15 cellular contexts compared by ENCODE assay signal in the genomic region with DNA sequence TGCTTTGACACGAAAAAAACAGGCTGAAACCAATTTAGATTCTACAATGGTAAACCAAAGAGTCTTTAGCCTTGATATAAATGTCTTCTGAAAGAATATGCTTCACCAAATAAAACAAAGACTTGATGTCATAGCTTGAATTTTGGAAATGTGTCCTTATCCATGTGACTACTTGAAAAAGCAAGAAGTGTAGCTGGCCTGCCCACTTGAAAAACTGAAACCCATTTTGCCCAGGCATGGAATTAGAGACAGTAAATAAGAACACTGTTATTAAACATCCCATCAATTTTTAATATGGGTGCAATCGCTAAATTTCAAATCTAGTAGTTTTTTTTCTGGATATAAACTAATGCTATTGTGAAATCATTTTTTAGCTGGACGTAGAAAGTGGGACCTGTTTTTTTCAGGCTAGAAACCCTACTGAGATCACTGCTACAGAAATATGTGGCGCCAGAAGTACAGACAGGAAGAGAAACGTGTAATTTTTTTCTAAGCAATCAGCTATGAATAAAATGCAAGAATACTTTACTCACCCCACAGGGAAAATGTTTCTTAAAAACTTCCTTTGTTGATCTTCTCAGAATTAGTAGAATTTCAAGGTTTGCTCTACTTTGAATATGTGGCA. TPM values are rescaled to one million over a fixed set of nuclear protein-coding genes. Genes with fewer than 3 reads are reported as not detected.
DNase-seq lines count a peak whose midpoint lies in the region; ATAC-seq, FAIRE-seq and TF ChIP-seq lines count a peak whose summit lies in the region.
"Had no signal": no experiment of that assay in that cellular context is flagged by ENCODE, and none has a peak within 500 bp of the region (broad histone marks: within the 10 kb centered on the region; RNA-seq: fewer than 3 reads in every experiment).

No MANE protein-coding gene starts in this region.

- TF ChIP-seq POLR2A in K562 (conservative IDR thresholded peaks at IDR 0.05): no peak

- H3K27ac ChIP-seq in CD4-positive, alpha-beta memory T cell (ENCODE audit: low read depth, low read length): peak overlapping the region; percentile 19
- no peak overlapping the region for H3K27ac ChIP-seq in K562 (ENCODE audit: extremely low read depth, low read depth, low read length)

- no peaks in the 10 kb centered on the region for H3K9me1 ChIP-seq in K562 (ENCODE audit: control insufficient read depth, insufficient read depth, low read length)

- H3K36me3 ChIP-seq in CD4-positive, alpha-beta memory T cell (ENCODE audit: insufficient read depth, low read length): no peaks in the 10 kb centered on the region
- peaks cover 30% of the 10 kb centered on the region; the same call in 1 of the 3 replicates for H3K36me3 ChIP-seq in K562 (ENCODE audit: control insufficient read depth, insufficient read depth, low read length)

- H2AFZ ChIP-seq in K562 (ENCODE audit: low read depth, low read length): no peak overlapping the region

- peak overlapping the region; percentile 59 to 95 (median 95) for H3K27ac Mint-ChIP-seq in CD4-positive, alpha-beta memory T cell
- H3K27ac Mint-ChIP-seq in HFFc6: peak overlapping the region; percentile 72
- H3K27ac Mint-ChIP-seq in natural killer cell treated with Interleukin-12 subunit alpha and Interleukin-12 subunit beta and Interleukin-15 and Interleukin-18, amount 100 ng/mL, for 72 hours: peak overlapping the region; percentile 92 to 94
- H3K27ac Mint-ChIP-seq: progenitor cell of endocrine pancreas had no signal

- no peak for TF ChIP-seq CTCF in HFFc6 (IDR thresholded peaks at IDR 0.05)
- TF ChIP-seq CTCF in K562 (IDR thresholded peaks at IDR 0.05 in 2 of 3, conservative IDR thresholded peaks at IDR 0.05 in 1 of 3; ENCODE audit: insufficient read depth in 2 of 3, low read depth in 1 of 3, low read length in 3 of 3): no peak

- H3K9ac ChIP-seq in K562 (ENCODE audit: insufficient read depth in 1 of 2, low read depth in 2 of 2, low read length in 2 of 2): no peak overlapping the region

- POLR2A ChIA-PET in CD4-positive, alpha-beta memory T cell (lab: Charles Lee; ENCODE audit: partially characterized antibody): interaction anchor here (1.1 to 34.5 kb wide), 9 partner anchors 10 to 221 kb away, joined by 3 to 895 read pairs (median 31); a partner anchor contains a TSS
- POLR2A ChIA-PET in K562 (lab: Yijun Ruan, JAX): interaction anchor here (2.5 kb wide), 1 partner anchor 9 kb away, joined by 5 read pairs; no protein-coding TSS in a partner anchor

- H3K4me2 ChIP-seq in K562 (ENCODE audit: insufficient read depth, low read length): no peak overlapping the region

- H3K4me3 ChIP-seq in CD4-positive, alpha-beta memory T cell (ENCODE audit: low read length in 2 of 2): no peak overlapping the region
- H3K4me3 ChIP-seq in K562: no peak overlapping the region

- 83% methylated on average over 5 of the region's 5 CpGs for WGBS in K562 (ENCODE audit: insufficient coverage, low coverage, missing lambda C conversion rate)

- no TSS peak for BruUV-seq in K562 (replicated peaks; lab: Mats Ljungman, UMichigan)

- H4K20me1 ChIP-seq in K562 (replicated peaks; ENCODE audit: control insufficient read depth, insufficient read depth, low read length): peaks cover 12% of the 10 kb centered on the region; the same call in 1 of the 2 replicates

- peaks cover 98% of the 10 kb centered on the region for H3K79me2 ChIP-seq in K562 (ENCODE audit: control insufficient read depth, insufficient read depth, low read length)

- no peaks in the 10 kb centered on the region for H3K9me3 Mint-ChIP-seq in CD4-positive, alpha-beta memory T cell
- no peaks in the 10 kb centered on the region for H3K9me3 Mint-ChIP-seq in HFFc6
- H3K9me3 Mint-ChIP-seq in natural killer cell treated with Interleukin-12 subunit alpha and Interleukin-12 subunit beta and Interleukin-15 and Interleukin-18, amount 100 ng/mL, for 72 hours: no peaks in the 10 kb centered on the region

- peak overlapping the region; percentile 51 to 94 (median 76) for H3K4me3 Mint-ChIP-seq in CD4-positive, alpha-beta memory T cell
- H3K4me3 Mint-ChIP-seq in HFFc6: peak overlapping the region; percentile 52
- H3K4me3 Mint-ChIP-seq in natural killer cell treated with Interleukin-12 subunit alpha and Interleukin-12 subunit beta and Interleukin-15 and Interleukin-18, amount 100 ng/mL, for 72 hours: peak overlapping the region; percentile 77

- no peak for TF ChIP-seq RAD21 in K562 (CRISPR knock-in tag; conservative IDR thresholded peaks at IDR 0.05 in 1 of 2, IDR thresholded peaks at IDR 0.05 in 1 of 2)

- no peaks in the 10 kb centered on the region for H3K27me3 ChIP-seq in CD4-positive, alpha-beta memory T cell (ENCODE audit: insufficient read depth, low read length)
- no peaks in the 10 kb centered on the region for H3K27me3 ChIP-seq in K562 (ENCODE audit: control insufficient read depth in 2 of 2, insufficient read depth in 2 of 2, low read length in 2 of 2)

- intact Hi-C loops in CD4-positive, alpha-beta memory T cell (cut with micrococcal nuclease): no loop called here
- intact Hi-C loops in K562 (cut with micrococcal nuclease): no loop called here

- no peak for ATAC-seq in K562
- ATAC-seq in natural killer cell treated with Interleukin-12 subunit alpha and Interleukin-12 subunit beta and Interleukin-15 and Interleukin-18, amount 100 ng/mL, for 72 hours: no peak
- no peak for ATAC-seq in GM21529 (IDR thresholded peaks at IDR 0.05; ENCODE audit: unreplicated experiment)

- TF ChIP-seq EP300 in K562 (IDR thresholded peaks at IDR 0.05; ENCODE audit: low read length): no peak

- CTCF ChIA-PET in CD4-positive, alpha-beta memory T cell (lab: Charles Lee; ENCODE audit: partially characterized antibody): interaction anchor here (0.9 to 6.4 kb wide), 14 partner anchors 10 to 84 kb away, joined by 3 to 39 read pairs (median 4); no protein-coding TSS in a partner anchor
- CTCF ChIA-PET in K562 (lab: Yijun Ruan, JAX; ENCODE audit: low intra/inter-chr PET ratio): no interaction called here

- H3K36me3 Mint-ChIP-seq in CD4-positive, alpha-beta memory T cell: peaks cover 12 to 13% of the 10 kb centered on the region in 2 donors
- peaks cover 23% of the 10 kb centered on the region for H3K36me3 Mint-ChIP-seq in HFFc6 (ENCODE audit: low read depth)
- no peaks in the 10 kb centered on the region for H3K36me3 Mint-ChIP-seq in natural killer cell treated with Interleukin-12 subunit alpha and Interleukin-12 subunit beta and Interleukin-15 and Interleukin-18, amount 100 ng/mL, for 72 hours

- in situ Hi-C loops in K562 (cut with MboI): no loop called here

- no peak for FAIRE-seq in K562 (lab: Jason Lieb, UNC)
- FAIRE-seq: GM12891, H54 had no signal

- H3K27me3 Mint-ChIP-seq in CD4-positive, alpha-beta memory T cell: no peaks in the 10 kb centered on the region
- no peaks in the 10 kb centered on the region for H3K27me3 Mint-ChIP-seq in HFFc6 (ENCODE audit: insufficient read depth)
- H3K27me3 Mint-ChIP-seq in natural killer cell treated with Interleukin-12 subunit alpha and Interleukin-12 subunit beta and Interleukin-15 and Interleukin-18, amount 100 ng/mL, for 72 hours: no peaks in the 10 kb centered on the region
- H3K27me3 Mint-ChIP-seq: progenitor cell of endocrine pancreas had no signal

- no peaks in the 10 kb centered on the region for H3K9me3 ChIP-seq in CD4-positive, alpha-beta memory T cell (ENCODE audit: control insufficient read depth in 1 of 2, low read length in 2 of 2)
- no peaks in the 10 kb centered on the region for H3K9me3 ChIP-seq in K562 (replicated peaks; ENCODE audit: control insufficient read depth, insufficient read depth, low read depth, low read length)

- peaks cover 100% of the 10 kb centered on the region for H3K4me1 ChIP-seq in CD4-positive, alpha-beta memory T cell (ENCODE audit: insufficient read depth, low read length)
- peaks cover 6 to 22% of the 10 kb centered on the region in 2 experiments for H3K4me1 ChIP-seq in K562 (replicated peaks in 1 of 2; ENCODE audit: control insufficient read depth in 2 of 2, insufficient read depth in 2 of 2, low read length in 2 of 2)

- DNase-seq in CD4-positive, alpha-beta memory T cell: no peak
- DNase-seq in HFFc6 (peak; percentile 28), K562 (ENCODE audit: extremely low read depth in 1 of 4, low spot score in 3 of 4) (no peak), NOMO-1 treated with dmso at 0.1 percent for 144 hours (lab: John Stamatoyannopoulos, UW; ENCODE audit: unreplicated experiment) (no peak), NCI-H510A (lab: John Stamatoyannopoulos, UW) (no peak)
- no peak for DNase-seq in natural killer cell treated with Interleukin-12 subunit alpha and Interleukin-12 subunit beta and Interleukin-15 and Interleukin-18, amount 100 ng/mL, for 72 hours (ENCODE audit: low spot score)
- DNase-seq: activated gamma-delta T cell treated with Interleukin-2 at 50 U/mL for 16 hours; NCI-H1417 treated with DMSO at 0.1 percent for 48 hours; NCI-H526 treated with DMSO at 0.1 percent for 48 hours; SHP77; stimulated activated CD4-positive, alpha-beta T cell treated with anti-CD3 and anti-CD28 coated beads, Interleukin-2, amount 100 ng/mL, for 48 hours had no signal

- H3K4me1 Mint-ChIP-seq in CD4-positive, alpha-beta memory T cell: peaks cover 68 to 98% (median 89%) of the 10 kb centered on the region in 4 donors
- H3K4me1 Mint-ChIP-seq in HFFc6 (ENCODE audit: low read depth): peaks cover 85% of the 10 kb centered on the region
- peaks cover 74 to 82% of the 10 kb centered on the region in 2 donors for H3K4me1 Mint-ChIP-seq in natural killer cell treated with Interleukin-12 subunit alpha and Interleukin-12 subunit beta and Interleukin-15 and Interleukin-18, amount 100 ng/mL, for 72 hours (ENCODE audit: low read depth in 2 of 2)

RNA-seq across cellular contexts. Expression of a gene that starts 56.7 kb away (rescaled TPM):
- total RNA-seq in CD4-positive, alpha-beta memory T cell: 100 to 1,000 TPM; 171 to 179 TPM
- polyA plus RNA-seq in CD4-positive, alpha-beta memory T cell: 10 to 100 TPM; 33.4 to 87.0 TPM
- total RNA-seq in HFFc6 (2021; fragmentation: NEBNext Ultra II Directional; extraction: Animal tissue kit (Norgen Biotek cat#: 25700)): 10 to 100 TPM; 50.1 to 67.9 (median 58.9) TPM
- total RNA-seq in K562 (2011; cell fraction: chromatin; rRNA removed; ENCODE audit: low replicate concordance): 31.6 and 61.2 TPM in 2 replicates
- 22.7 and 26.6 TPM in 2 replicates for total RNA-seq in K562 (2011; cell fraction: nucleolus; rRNA removed)
- total RNA-seq in K562 (2011; cell fraction: nucleoplasm; rRNA removed): 30.2 and 39.5 TPM in 2 replicates
- total RNA-seq in K562 (2014; rRNA removed): 61.5 and 75.1 TPM in 2 replicates
- total RNA-seq in K562 (2014; rRNA removed; fragmentation: Illumina TruSeq; extraction: Trizol): 73.5 and 95.8 TPM in 2 replicates
- total RNA-seq in K562 (2015; rRNA removed; fragmentation: Illumina TruSeq; extraction: Trizol): 110 and 117 TPM in 2 replicates
- total RNA-seq in K562 (2021): 56.4 and 71.9 TPM in 2 replicates
- polyA plus RNA-seq in K562 (2011; rRNA removed): 29.8 and 35.6 TPM in 2 replicates
- polyA plus RNA-seq in K562 (2011; cell fraction: cytosol; rRNA removed): 14.8 and 25.0 TPM in 2 replicates
- 17.2 and 23.1 TPM in 2 replicates for polyA plus RNA-seq in K562 (2011; cell fraction: nucleus; rRNA removed)
- 39.4 and 42.5 TPM in 2 replicates for polyA plus RNA-seq in K562 (2012)
- polyA plus RNA-seq in K562 (2014; fragmentation: Illumina TruSeq; extraction: Trizol): 65.2 and 69.1 TPM in 2 replicates
- polyA plus RNA-seq in K562 (2014; fragmentation: Nextera tagmentation; extraction: Ambion mirVana): 10 to 100 TPM; 64.8 to 87.2 TPM
- polyA plus RNA-seq in K562 (2014; rRNA removed): 47.1 and 49.5 TPM in 2 replicates
- 62.2 and 65.1 TPM in 2 replicates for polyA minus RNA-seq in K562 (2011; rRNA and poly(A)+ RNA removed)
- 37.1 and 39.1 TPM in 2 replicates for polyA minus RNA-seq in K562 (2011; cell fraction: cytosol; rRNA and poly(A)+ RNA removed)
- polyA minus RNA-seq in K562 (2011; cell fraction: nucleus; rRNA and poly(A)+ RNA removed): 21.7 and 45.1 TPM in 2 replicates
- 100 to 1,000 TPM; 149 to 152 TPM for total RNA-seq in natural killer cell treated with Interleukin-12 subunit alpha and Interleukin-12 subunit beta and Interleukin-15 and Interleukin-18, amount 100 ng/mL, for 72 hours
